ENCODE assay signal across 9 cellular contexts in the genomic region with DNA sequence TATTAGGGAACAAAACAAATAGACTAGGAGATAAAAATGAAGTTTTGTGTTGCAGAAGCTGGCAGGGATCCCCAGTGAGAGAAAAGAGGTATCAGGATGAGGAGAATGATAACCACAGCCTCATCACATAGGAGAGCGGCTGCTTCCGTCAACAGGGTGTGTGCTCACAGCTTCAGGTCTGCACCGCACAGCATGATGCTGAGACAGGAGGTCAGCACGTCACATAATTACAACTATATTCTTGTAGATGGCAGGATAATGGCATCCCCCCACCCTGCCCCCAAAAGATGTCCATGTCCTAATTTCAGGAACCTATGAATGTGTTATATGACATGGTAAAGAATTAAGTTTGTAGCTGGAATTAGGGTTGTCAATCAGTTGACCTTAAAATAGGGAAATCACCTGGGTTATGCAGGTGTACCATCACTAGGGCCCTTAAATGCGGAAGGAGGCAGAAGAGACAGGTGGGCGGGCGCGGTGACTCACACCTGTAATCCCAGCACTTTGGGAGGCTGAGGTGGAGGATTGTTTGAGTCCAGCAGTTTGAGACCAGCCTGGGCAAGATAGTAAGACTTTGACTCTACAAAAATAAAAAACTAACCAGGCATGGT.
A peak's percentile ranks its signal among the peaks of the same experiment; 100 is the strongest.
DNase-seq lines count a peak whose midpoint lies in the region; ATAC-seq and TF ChIP-seq lines count a peak whose summit lies in the region.
"Had no signal": no experiment of that assay in that cellular context is flagged by ENCODE, and none has a peak within 500 bp of the region (broad histone marks: within the 10 kb centered on the region; RNA-seq: fewer than 3 reads in every experiment).

No MANE protein-coding gene starts in this region.

- peak overlapping the region; percentile 88 for H3K27ac ChIP-seq in CD4-positive, alpha-beta memory T cell (ENCODE audit: low read depth, low read length)
- no peak overlapping the region for H3K27ac ChIP-seq in dorsolateral prefrontal cortex

- intact Hi-C loops in CD4-positive, alpha-beta memory T cell (cut with micrococcal nuclease) = loop anchor here (2.0 to 10.0 kb wide), 2 partner anchors 30 to 428 kb away; no protein-coding TSS in a partner anchor
- intact Hi-C loops in dorsolateral prefrontal cortex (cut with DNase I) = no loop called here

- H3K36me3 Mint-ChIP-seq in CD4-positive, alpha-beta memory T cell = peaks cover 3 to 7% of the 10 kb centered on the region in 2 donors
- H3K36me3 Mint-ChIP-seq in T-helper 17 cell (ENCODE audit: low read depth) (no peaks in the 10 kb centered on the region), osteocyte (ENCODE audit: unreplicated experiment) (no peaks in the 10 kb centered on the region)
- H3K36me3 Mint-ChIP-seq in activated naive CD8-positive, alpha-beta T cell = peaks cover 6% of the 10 kb centered on the region

- POLR2A ChIA-PET in CD4-positive, alpha-beta memory T cell (lab: Charles Lee; ENCODE audit: partially characterized antibody) = interaction anchor here (0.8 to 16.2 kb wide), 20 partner anchors 10 to 390 kb away, joined by 3 to 743 read pairs (median 4); partner anchors contain the start of gene ARL4C

- no peaks in the 10 kb centered on the region for H3K36me3 ChIP-seq in CD4-positive, alpha-beta memory T cell (ENCODE audit: insufficient read depth, low read length)

- peaks cover 84% of the 10 kb centered on the region for H3K4me1 ChIP-seq in CD4-positive, alpha-beta memory T cell (ENCODE audit: insufficient read depth, low read length)

- no peaks in the 10 kb centered on the region for H3K27me3 ChIP-seq in CD4-positive, alpha-beta memory T cell (ENCODE audit: insufficient read depth, low read length)
- H3K27me3 ChIP-seq in dorsolateral prefrontal cortex = no peaks in the 10 kb centered on the region

- H3K4me3 Mint-ChIP-seq in CD4-positive, alpha-beta memory T cell = peak overlapping the region in 7 of 8 donors; percentile 59 to 85 (median 73)
- H3K4me3 Mint-ChIP-seq in T-helper 17 cell (peak overlapping the region; percentile 73), osteocyte (ENCODE audit: unreplicated experiment) (no peak overlapping the region)
- H3K4me3 Mint-ChIP-seq in activated naive CD8-positive, alpha-beta T cell = peak overlapping the region; percentile 63
- H3K4me3 Mint-ChIP-seq: nephron had no signal

- H3K27me3 Mint-ChIP-seq in CD4-positive, alpha-beta memory T cell = no peaks in the 10 kb centered on the region
- H3K27me3 Mint-ChIP-seq in T-helper 17 cell (no peaks in the 10 kb centered on the region), osteocyte (ENCODE audit: unreplicated experiment) (no peaks in the 10 kb centered on the region)
- no peaks in the 10 kb centered on the region for H3K27me3 Mint-ChIP-seq in activated naive CD8-positive, alpha-beta T cell

- H3K4me1 Mint-ChIP-seq in CD4-positive, alpha-beta memory T cell = peaks cover 61 to 91% (median 73%) of the 10 kb centered on the region in 4 donors
- H3K4me1 Mint-ChIP-seq in T-helper 17 cell (peaks cover 54% of the 10 kb centered on the region), osteocyte (ENCODE audit: unreplicated experiment) (peaks cover 60% of the 10 kb centered on the region)
- H3K4me1 Mint-ChIP-seq in activated naive CD8-positive, alpha-beta T cell (ENCODE audit: low read depth) = peaks cover 85% of the 10 kb centered on the region

- H3K9me3 Mint-ChIP-seq in CD4-positive, alpha-beta memory T cell = peaks cover 0 to 8% (median 5%) of the 10 kb centered on the region in 8 donors
- no peaks in the 10 kb centered on the region for H3K9me3 Mint-ChIP-seq in activated naive CD8-positive, alpha-beta T cell (ENCODE audit: low read depth)
- no peaks in the 10 kb centered on the region for H3K9me3 Mint-ChIP-seq in osteocyte (ENCODE audit: unreplicated experiment)

- H3K4me3 ChIP-seq in CD4-positive, alpha-beta memory T cell (ENCODE audit: low read length in 2 of 2) = peak overlapping the region in 1 of 2 donors; percentile 23
- H3K4me3 ChIP-seq in dorsolateral prefrontal cortex = no peak overlapping the region

- TF ChIP-seq CTCF in osteocyte (IDR thresholded peaks at IDR 0.05) = no peak
- TF ChIP-seq CTCF in dorsolateral prefrontal cortex (IDR thresholded peaks at IDR 0.05 in 54 of 56, conservative IDR thresholded peaks at IDR 0.05 in 2 of 56; ENCODE audit: low read depth in 1 of 56, partially characterized antibody in 56 of 56) = no peak

- H3K9me3 ChIP-seq in CD4-positive, alpha-beta memory T cell (ENCODE audit: control insufficient read depth in 1 of 2, low read length in 2 of 2) = no peaks in the 10 kb centered on the region
- no peaks in the 10 kb centered on the region for H3K9me3 ChIP-seq in T-helper 17 cell (ENCODE audit: control insufficient read depth, low read length, poor library complexity, severe bottlenecking)

- CTCF ChIA-PET in CD4-positive, alpha-beta memory T cell (lab: Charles Lee; ENCODE audit: partially characterized antibody) = interaction anchor here (0.8 to 6.5 kb wide), 12 partner anchors 11 to 321 kb away, joined by 3 to 85 read pairs (median 6); no protein-coding TSS in a partner anchor

- ATAC-seq in T-helper 17 cell (peak; percentile 71), GM18870 (IDR thresholded peaks at IDR 0.05; ENCODE audit: unreplicated experiment) (no peak), HG03520 (IDR thresholded peaks at IDR 0.05; ENCODE audit: unreplicated experiment) (no peak)

- H3K27ac Mint-ChIP-seq in CD4-positive, alpha-beta memory T cell = peak overlapping the region; percentile 95 to 100 (median 100)
- peak overlapping the region; percentile 99 for H3K27ac Mint-ChIP-seq in T-helper 17 cell
- H3K27ac Mint-ChIP-seq in activated naive CD8-positive, alpha-beta T cell = peak overlapping the region; percentile 94
- peak overlapping the region; percentile 85 for H3K27ac Mint-ChIP-seq in osteocyte (ENCODE audit: unreplicated experiment)
- H3K27ac Mint-ChIP-seq: nephron had no signal

- DNase-seq in CD4-positive, alpha-beta memory T cell = peak; percentile 82 to 90 (median 86)
- DNase-seq in T-helper 17 cell = peak; percentile 26 to 60 (median 50)
- DNase-seq in osteocyte (ENCODE audit: extremely low spot score, unreplicated experiment) = no peak
- no peak for DNase-seq in 8988T
- no peak for DNase-seq in dorsolateral prefrontal cortex

Comparison
In these comparisons a context has a peak if more than half of its experiments do, and no peak if none do; other contexts are left out.
1. DNase-seq: peak in CD4-positive, alpha-beta memory T cell (5 of 5) and T-helper 17 cell (3 of 3); none in osteocyte (single experiment), 8988T (single experiment) and dorsolateral prefrontal cortex (0 of 10).
2. Peak in every context shown above with its lines, with median percentiles within 50 percentile points of each other: H3K27ac Mint-ChIP-seq.